In the genomic region with DNA sequence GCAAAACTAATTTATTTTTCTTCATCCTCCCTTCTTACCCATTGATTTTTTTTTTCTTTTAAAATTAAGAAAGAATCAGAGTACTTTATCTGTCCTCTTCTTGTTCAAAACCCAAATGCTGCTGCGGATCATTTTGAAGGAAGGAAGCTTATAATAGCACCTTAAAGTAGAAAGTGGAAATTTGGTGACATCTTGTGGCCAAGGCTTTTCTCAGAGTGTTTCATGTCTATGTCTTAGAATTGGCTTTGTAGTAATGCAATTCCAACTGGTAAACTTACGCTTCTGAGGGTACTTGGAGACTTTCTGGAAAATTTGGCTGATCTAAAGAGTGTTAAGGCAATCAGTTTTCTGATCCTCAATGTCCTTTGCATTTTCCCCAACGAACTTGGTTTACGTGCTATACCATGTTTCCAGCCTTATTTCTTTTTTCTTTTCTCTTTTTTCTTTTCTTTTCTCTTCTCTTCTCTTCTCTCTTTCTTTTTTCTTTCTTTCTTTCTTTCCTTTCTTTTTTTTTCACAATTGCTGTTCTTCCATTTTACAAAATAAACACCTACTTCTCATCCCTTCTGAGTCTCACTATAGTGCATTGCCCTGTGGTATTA, we compare ENCODE assay signal across 9 cellular contexts. TPM values are rescaled to one million over a fixed set of nuclear protein-coding genes. Genes with fewer than 3 reads are reported as not detected.
A peak's percentile ranks its signal among the peaks of the same experiment; 100 is the strongest.
DNase-seq lines count a peak whose midpoint lies in the region; ATAC-seq lines count a peak whose summit lies in the region.
"Had no signal": no experiment of that assay in that cellular context is flagged by ENCODE, and none has a peak within 500 bp of the region (broad histone marks: within the 10 kb centered on the region; RNA-seq: fewer than 3 reads in every experiment).

No MANE protein-coding gene starts in this region.

- H3K9me3 Mint-ChIP-seq in activated CD8-positive, alpha-beta T cell treated with anti-CD3 and anti-CD28 coated beads, Interleukin-2, amount 10 ng/mL, durations not matched to agents 7 days and 5 days (ENCODE audit: insufficient read depth), result no peaks in the 10 kb centered on the region
- H3K9me3 Mint-ChIP-seq in memory B cell, result peaks cover 8% of the 10 kb centered on the region

- H3K4me1 Mint-ChIP-seq in activated CD8-positive, alpha-beta T cell treated with anti-CD3 and anti-CD28 coated beads, Interleukin-2, amount 10 ng/mL, durations not matched to agents 7 days and 5 days (ENCODE audit: low read depth), result peaks cover 6% of the 10 kb centered on the region
- H3K4me1 Mint-ChIP-seq in memory B cell, result no peaks in the 10 kb centered on the region

- POLR2A ChIA-PET in activated CD8-positive, alpha-beta T cell treated with anti-CD3 and anti-CD28 coated beads, Interleukin-2, amount 10 ng/mL, durations not matched to agents 7 days and 5 days (lab: Charles Lee), result no interaction called here

- H3K27me3 Mint-ChIP-seq in activated CD8-positive, alpha-beta T cell treated with anti-CD3 and anti-CD28 coated beads, Interleukin-2, amount 10 ng/mL, durations not matched to agents 7 days and 5 days (ENCODE audit: low read depth), result peaks cover 12% of the 10 kb centered on the region
- H3K27me3 Mint-ChIP-seq in memory B cell, result no peaks in the 10 kb centered on the region

- no peaks in the 10 kb centered on the region for H3K36me3 Mint-ChIP-seq in activated CD8-positive, alpha-beta T cell treated with anti-CD3 and anti-CD28 coated beads, Interleukin-2, amount 10 ng/mL, durations not matched to agents 7 days and 5 days (ENCODE audit: low read depth)
- peaks cover 8% of the 10 kb centered on the region for H3K36me3 Mint-ChIP-seq in memory B cell

- ATAC-seq in GM21717 (IDR thresholded peaks at IDR 0.05; ENCODE audit: unreplicated experiment), result peak; percentile 73
- ATAC-seq in activated CD8-positive, alpha-beta T cell treated with anti-CD3 and anti-CD28 coated beads, Interleukin-2, amount 10 ng/mL, durations not matched to agents 7 days and 5 days, result peak; percentile 75
- peak; percentile 63 for ATAC-seq in memory B cell (ENCODE audit: low read depth)

- no peak overlapping the region for H3K27ac Mint-ChIP-seq in activated CD8-positive, alpha-beta T cell treated with anti-CD3 and anti-CD28 coated beads, Interleukin-2, amount 10 ng/mL, durations not matched to agents 7 days and 5 days
- H3K27ac Mint-ChIP-seq in memory B cell, result no peak overlapping the region

- no peak overlapping the region for H3K4me3 ChIP-seq in Jurkat, Clone E6-1 (ENCODE audit: low read length)
- H3K4me3 ChIP-seq: lung had no signal

- H3K4me3 Mint-ChIP-seq in activated CD8-positive, alpha-beta T cell treated with anti-CD3 and anti-CD28 coated beads, Interleukin-2, amount 10 ng/mL, durations not matched to agents 7 days and 5 days, result no peak overlapping the region
- no peak overlapping the region for H3K4me3 Mint-ChIP-seq in memory B cell

- DNase-seq in A172 (ENCODE audit: low spot score) (peak; percentile 63), Daoy (ENCODE audit: low read depth) (peak; percentile 2), memory B cell (ENCODE audit: low spot score in 2 of 2) (peak in 1 of 2 donors; percentile 14), middle frontal gyrus (ENCODE audit: extremely low spot score, low spot score) (no peak), kidney glomerular epithelial cell (lab: John Stamatoyannopoulos, UW) (no peak)
- peak; percentile 63 for DNase-seq in Jurkat, Clone E6-1 (ENCODE audit: low read depth, low spot score)
- peak; percentile 59 for DNase-seq in activated CD8-positive, alpha-beta T cell treated with anti-CD3 and anti-CD28 coated beads, Interleukin-2, amount 10 ng/mL, durations not matched to agents 7 days and 5 days

- CTCF ChIA-PET in activated CD8-positive, alpha-beta T cell treated with anti-CD3 and anti-CD28 coated beads, Interleukin-2, amount 10 ng/mL, durations not matched to agents 7 days and 5 days (lab: Charles Lee), result interaction anchor here (0.9 to 1.5 kb wide), 5 partner anchors 9 to 176 kb away, joined by 3 to 6 read pairs (median 4); no protein-coding TSS in a partner anchor

RNA-seq across cellular contexts. Expression of gene C3orf38, which starts 30.7 kb away (rescaled TPM):
- 35.8 and 41.1 TPM in 2 replicates for total RNA-seq in A172 (2014; rRNA removed; shearing (Covaris generic))
- 13.8 and 17.1 TPM in 2 replicates for total RNA-seq in Daoy (2014; rRNA removed; shearing (Covaris generic))
- polyA plus RNA-seq in Jurkat, Clone E6-1 (2012; ENCODE audit: insufficient read depth, insufficient read length), result 20.8 TPM
- total RNA-seq in activated CD8-positive, alpha-beta T cell treated with anti-CD3 and anti-CD28 coated beads, Interleukin-2, amount 10 ng/mL, durations not matched to agents 7 days and 5 days, result 10 to 100 TPM; 28.0 to 28.8 TPM

Comparison
In these comparisons a context has a peak if more than half of its experiments do, and no peak if none do; other contexts are left out.
1. DNase-seq: peak in A172 (single experiment), Daoy (single experiment), Jurkat, Clone E6-1 (single experiment) and activated CD8-positive, alpha-beta T cell treated with anti-CD3 and anti-CD28 coated beads, Interleukin-2, amount 10 ng/mL, durations not matched to agents 7 days and 5 days (single experiment); none in middle frontal gyrus (single experiment) and kidney glomerular epithelial cell (single experiment).
2. Peak in every context shown above with its lines, with median percentiles within 50 percentile points of each other: ATAC-seq.